ENCODE assay signal across 2 cellular contexts in genomic region chr1:227888404-227889046, GRCh38.
A peak's percentile ranks its signal among the peaks of the same experiment; 100 is the strongest.
TF ChIP-seq lines count a peak whose summit lies in the region.

No MANE protein-coding gene starts in this region.

TF ChIP-seq in HEK293, 187 proteins besides CTCF, POLR2A, EP300 and RAD21:
- TF ChIP-seq ZIC2 (tag by site-specific recombination; IDR thresholded peaks at IDR 0.05) (peak; percentile 54), GLIS1 (tag by site-specific recombination; IDR thresholded peaks at IDR 0.05) (peak; percentile 35; the same call in 1 of the 2 replicates), ZNF2 (tag by site-specific recombination; IDR thresholded peaks at IDR 0.05) (no peak), ATF2 (tag by site-specific recombination; IDR thresholded peaks at IDR 0.05; ENCODE audit: low read depth) (no peak), ZNF513 (tag by site-specific recombination; IDR thresholded peaks at IDR 0.05) (no peak)
TF ChIP-seq in HEK293: peak in this region for 2.

TF ChIP-seq in H1, 55 proteins besides CTCF, POLR2A, EP300 and RAD21:
- no peak for TF ChIP-seq SIRT6 (IDR thresholded peaks at IDR 0.05; ENCODE audit: low read length)
- TF ChIP-seq HDAC6 (IDR thresholded peaks at IDR 0.05; ENCODE audit: low read depth, low read length): no peak
- TF ChIP-seq SP2 (IDR thresholded peaks at IDR 0.05; ENCODE audit: low read length): no peak
- TF ChIP-seq BACH1 (IDR thresholded peaks at IDR 0.05; ENCODE audit: low read length): no peak
- no peak for TF ChIP-seq GTF2F1 (IDR thresholded peaks at IDR 0.05; ENCODE audit: borderline replicate concordance, low read depth, low read length)
- no peak for TF ChIP-seq CHD2 (IDR thresholded peaks at IDR 0.05; ENCODE audit: low read length)
- TF ChIP-seq YY1 (IDR thresholded peaks at IDR 0.05; ENCODE audit: low read depth, low read length): no peak
- no peak for TF ChIP-seq RNF2 (IDR thresholded peaks at IDR 0.05; ENCODE audit: borderline replicate concordance, low read depth, low read length, missing control alignments, poor library complexity, severe bottlenecking)
- no peak for TF ChIP-seq RBBP5 (IDR thresholded peaks at IDR 0.05; ENCODE audit: borderline replicate concordance, low read depth, low read length)
- no peak for TF ChIP-seq TEAD4 (IDR thresholded peaks at IDR 0.05; ENCODE audit: low read depth, low read length)
- TF ChIP-seq HDAC2 (IDR thresholded peaks at IDR 0.05; ENCODE audit: borderline replicate concordance in 1 of 2, low read depth in 2 of 2, low read length in 2 of 2): no peak
- no peak for TF ChIP-seq JUN (IDR thresholded peaks at IDR 0.05; ENCODE audit: low read depth, low read length)
- no peak for TF ChIP-seq CHD1 (IDR thresholded peaks at IDR 0.05; ENCODE audit: low read depth, low read length)
